Comparison of ENCODE assay signal across 13 cellular contexts in the genomic region with DNA sequence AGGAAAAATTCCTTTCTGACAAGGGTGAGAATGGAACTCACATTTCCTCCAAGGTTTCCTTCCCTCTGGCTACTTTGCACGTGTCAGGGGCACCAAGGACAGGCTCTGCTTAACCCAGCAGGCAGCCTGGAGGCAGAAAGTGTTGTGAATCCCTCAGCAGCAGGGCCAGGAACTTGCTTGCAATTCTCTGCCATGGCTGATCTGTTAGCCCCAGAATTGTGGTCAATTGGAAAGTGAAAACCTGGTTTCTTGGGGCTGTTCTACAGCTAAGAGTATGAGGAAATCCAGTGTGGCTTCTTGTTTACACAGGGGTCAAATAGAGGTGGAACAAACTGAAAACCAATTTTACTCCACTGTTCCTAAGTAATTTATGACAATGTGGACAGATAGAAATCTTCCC. TPM values are rescaled to one million over a fixed set of nuclear protein-coding genes. Genes with fewer than 3 reads are reported as not detected.
A peak's percentile ranks its signal among the peaks of the same experiment; 100 is the strongest.
DNase-seq lines count a peak whose midpoint lies in the region; ATAC-seq and TF ChIP-seq lines count a peak whose summit lies in the region.
"Had no signal": no experiment of that assay in that cellular context is flagged by ENCODE, and none has a peak within 500 bp of the region (broad histone marks: within the 10 kb centered on the region; RNA-seq: fewer than 3 reads in every experiment).

No MANE protein-coding gene starts in this region.

- WGBS in adrenal gland, 4 donors: 5 to 9% (median 7%) methylated on average over 1 of the region's 1 CpG

- no peaks in the 10 kb centered on the region for H3K9me3 ChIP-seq in DND-41 (ENCODE audit: insufficient read depth, low read length, severe bottlenecking)
- no peaks in the 10 kb centered on the region for H3K9me3 ChIP-seq in adrenal gland (replicated peaks in 1 of 3)
- H3K9me3 ChIP-seq: ovary had no signal

- no peak for TF ChIP-seq POLR2A in adrenal gland (IDR thresholded peaks at IDR 0.05)

- H3K4me3 ChIP-seq in DND-41 (ENCODE audit: low read depth in 1 of 2, low read length in 2 of 2) (no peak overlapping the region), adrenal gland (no peak overlapping the region), foreskin fibroblast (ENCODE audit: low read depth in 1 of 2, low read length in 2 of 2) (no peak overlapping the region)
- H3K4me3 ChIP-seq: ovary had no signal

- H3K79me2 ChIP-seq in DND-41 (ENCODE audit: insufficient read depth, low read length): no peaks in the 10 kb centered on the region

- H3K27ac ChIP-seq in DND-41 (ENCODE audit: low read length) (no peak overlapping the region), adrenal gland (no peak overlapping the region)
- H3K27ac ChIP-seq: epithelial cell of prostate, KMS-11, ovary had no signal

- H3K27me3 ChIP-seq in DND-41 (ENCODE audit: insufficient read depth, low read length, poor library complexity) (no peaks in the 10 kb centered on the region), adrenal gland (no peaks in the 10 kb centered on the region)
- H3K27me3 ChIP-seq: ovary had no signal

- ATAC-seq in DND-41 (ENCODE audit: insufficient read depth, low read depth) (0 out of 3 replicates have a peak, but pooled peaks have one; percentile 27), GM19467 (IDR thresholded peaks at IDR 0.05; ENCODE audit: unreplicated experiment) (peak; percentile 93), HG03159 (IDR thresholded peaks at IDR 0.05; ENCODE audit: unreplicated experiment) (peak; percentile 84)

- no peaks in the 10 kb centered on the region for H4K20me1 ChIP-seq in DND-41 (ENCODE audit: insufficient read depth, low read length)

- no peak overlapping the region for H3K9ac ChIP-seq in DND-41 (ENCODE audit: low read depth, low read length)
- H3K9ac ChIP-seq: KMS-11 had no signal

- H3K36me3 ChIP-seq in DND-41 (ENCODE audit: insufficient read depth, low read length) (no peaks in the 10 kb centered on the region), adrenal gland (replicated peaks in 1 of 2) (no peaks in the 10 kb centered on the region)
- H3K36me3 ChIP-seq: ovary had no signal

- intact Hi-C loops in adrenal gland (cut with DNase I): no loop called here

- H3K4me1 ChIP-seq in DND-41 (ENCODE audit: insufficient read depth, low read length): no peaks in the 10 kb centered on the region
- no peaks in the 10 kb centered on the region for H3K4me1 ChIP-seq in adrenal gland (replicated peaks in 1 of 2)

- no peak overlapping the region for H3K4me2 ChIP-seq in DND-41 (ENCODE audit: insufficient read depth, low read length)
- H3K4me2 ChIP-seq: KMS-11 had no signal

- TF ChIP-seq CTCF in DND-41 (IDR thresholded peaks at IDR 0.05; ENCODE audit: borderline replicate concordance, extremely low read depth, low read length, poor library complexity, severe bottlenecking) (no peak), adrenal gland (IDR thresholded peaks at IDR 0.05) (no peak), foreskin fibroblast (IDR thresholded peaks at IDR 0.05; ENCODE audit: low read depth, low read length) (no peak)

- DNase-seq in DND-41: no peak
- DNase-seq in adrenal gland: peak in 4 of 7 donors; percentile 12 to 54 (median 20)
- DNase-seq in foreskin fibroblast: no peak
- no peak for DNase-seq in stimulated activated CD4-positive, alpha-beta T cell treated with anti-CD3 and anti-CD28 coated beads, Interleukin-4, amount 100 ng/mL, for 24 hours
- DNase-seq in stimulated activated CD4-positive, alpha-beta T cell treated with anti-CD3 and anti-CD28 coated beads, Interleukin-12 subunit alpha, Interleukin-12 subunit beta, amount 100 ng/mL, for 4 hours: no peak
- no peak for DNase-seq in NCI-H146 treated with DMSO at 0.1 percent for 48 hours (lab: John Stamatoyannopoulos, UW; ENCODE audit: unreplicated experiment)
- DNase-seq: activated CD4-positive, alpha-beta T cell treated with anti-CD3 and anti-CD28 coated beads for 1 hour; CD4-positive, CD25-positive, alpha-beta regulatory T cell; ovary had no signal

- H2AFZ ChIP-seq in DND-41 (ENCODE audit: low read depth, low read length): no peak overlapping the region

RNA-seq across cellular contexts. Expression of a gene that starts 38.3 kb away (rescaled TPM):
- 10 to 100 TPM in 3 of 8 donors, 1 to 10 TPM in 5; 4.5 to 19.8 (median 8.9) TPM for total RNA-seq in adrenal gland
- 10 to 100 TPM in 2 of 3 donors, 1 to 10 TPM in 1; 6.4 to 31.5 (median 10.6) TPM for polyA plus RNA-seq in adrenal gland

Comparison
In these comparisons a context has a peak if more than half of its experiments do, and no peak if none do; other contexts are left out.
1. ATAC-seq: peak in every context shown above with its lines; median percentile 93 in GM19467; 84 in HG03159; 27 in DND-41.
2. DNase-seq: peak in adrenal gland (4 of 7); none in DND-41 (single experiment), foreskin fibroblast (0 of 2), stimulated activated CD4-positive, alpha-beta T cell treated with anti-CD3 and anti-CD28 coated beads, Interleukin-4, amount 100 ng/mL, for 24 hours (single experiment), stimulated activated CD4-positive, alpha-beta T cell treated with anti-CD3 and anti-CD28 coated beads, Interleukin-12 subunit alpha, Interleukin-12 subunit beta, amount 100 ng/mL, for 4 hours (single experiment) and NCI-H146 treated with DMSO at 0.1 percent for 48 hours (single experiment).